ENCODE assay signal across 27 cellular contexts in genomic region chr16:24188751-24189318, GRCh38.
DNase-seq lines count a peak whose midpoint lies in the region; ATAC-seq and FAIRE-seq lines count a peak whose summit lies in the region.
"Had no signal": no experiment of that assay in that cellular context is flagged by ENCODE, and none has a peak within 500 bp of the region (broad histone marks: within the 10 kb centered on the region; RNA-seq: fewer than 3 reads in every experiment).

No MANE protein-coding gene starts in this region.

- CTCF ChIA-PET in activated CD4-positive, alpha-beta memory T cell treated with anti-CD3 and anti-CD28 coated beads, Interleukin-2, amount 10 ng/mL, durations not matched to agents 7 days and 5 days (lab: Charles Lee), result interaction anchor here (0.8 to 2.7 kb wide), 3 partner anchors 64 to 147 kb away, joined by 3 to 9 read pairs (median 3); no protein-coding TSS in a partner anchor

- H3K9me3 Mint-ChIP-seq in stimulated activated naive CD8-positive, alpha-beta T cell treated with anti-CD3 and anti-CD28 coated beads, Interleukin-15, Interleukin-2, amounts not matched to agents 100 ng/mL and 50 ng/mL, for 24 hours, result no peaks in the 10 kb centered on the region
- H3K9me3 Mint-ChIP-seq in activated CD4-positive, alpha-beta memory T cell treated with anti-CD3 and anti-CD28 coated beads, Interleukin-2, amount 10 ng/mL, durations not matched to agents 7 days and 5 days, result no peaks in the 10 kb centered on the region
- H3K9me3 Mint-ChIP-seq in central memory CD8-positive, alpha-beta T cell, result no peaks in the 10 kb centered on the region
- H3K9me3 Mint-ChIP-seq: endodermal cell, neural crest cell had no signal

- peaks cover 30% of the 10 kb centered on the region for H3K4me1 Mint-ChIP-seq in stimulated activated naive CD8-positive, alpha-beta T cell treated with anti-CD3 and anti-CD28 coated beads, Interleukin-15, Interleukin-2, amounts not matched to agents 100 ng/mL and 50 ng/mL, for 24 hours (ENCODE audit: low read depth)
- H3K4me1 Mint-ChIP-seq in activated CD4-positive, alpha-beta memory T cell treated with anti-CD3 and anti-CD28 coated beads, Interleukin-2, amount 10 ng/mL, durations not matched to agents 7 days and 5 days, result peaks cover 53% of the 10 kb centered on the region
- peaks cover 53% of the 10 kb centered on the region for H3K4me1 Mint-ChIP-seq in central memory CD8-positive, alpha-beta T cell
- H3K4me1 Mint-ChIP-seq: endodermal cell, neural crest cell had no signal

- POLR2A ChIA-PET in activated CD4-positive, alpha-beta memory T cell treated with anti-CD3 and anti-CD28 coated beads, Interleukin-2, amount 10 ng/mL, durations not matched to agents 7 days and 5 days (lab: Charles Lee), result interaction anchor here (0.7 kb wide), 1 partner anchor 24 kb away, joined by 3 read pairs; no protein-coding TSS in a partner anchor

- H3K27me3 Mint-ChIP-seq in stimulated activated naive CD8-positive, alpha-beta T cell treated with anti-CD3 and anti-CD28 coated beads, Interleukin-15, Interleukin-2, amounts not matched to agents 100 ng/mL and 50 ng/mL, for 24 hours, result no peaks in the 10 kb centered on the region
- H3K27me3 Mint-ChIP-seq in activated CD4-positive, alpha-beta memory T cell treated with anti-CD3 and anti-CD28 coated beads, Interleukin-2, amount 10 ng/mL, durations not matched to agents 7 days and 5 days, result no peaks in the 10 kb centered on the region
- no peaks in the 10 kb centered on the region for H3K27me3 Mint-ChIP-seq in central memory CD8-positive, alpha-beta T cell

- no peak for DNase-seq in stimulated activated naive CD8-positive, alpha-beta T cell treated with anti-CD3 and anti-CD28 coated beads, Interleukin-15, Interleukin-2, amounts not matched to agents 100 U/mL and 50 U/mL, for 24 hours
- DNase-seq in activated CD4-positive, alpha-beta memory T cell treated with anti-CD3 and anti-CD28 coated beads, Interleukin-2, amount 10 ng/mL, durations not matched to agents 7 days and 5 days, result no peak
- DNase-seq in central memory CD8-positive, alpha-beta T cell (ENCODE audit: low spot score in 2 of 2), result no peak
- DNase-seq in urothelium cell line (ENCODE audit: low spot score) (peak; percentile 10), Kasumi-1 (lab: John Stamatoyannopoulos, UW) (no peak)
- no peak for DNase-seq in stimulated activated CD4-positive, alpha-beta T cell treated with anti-CD3 and anti-CD28 coated beads, Interleukin-4, amount 100 ng/mL, for 24 hours
- DNase-seq: activated CD4-positive, alpha-beta T cell treated with anti-CD3 and anti-CD28 coated beads for 1 hour; activated CD8-positive, alpha-beta memory T cell treated with anti-CD3 and anti-CD28 coated beads, Interleukin-2, amount 50 U/mL, for 48 hours; activated gamma-delta T cell treated with Interleukin-2 at 50 U/mL for 16 hours; anterior cingulate cortex; C1 segment of cervical spinal cord; endodermal cell; foreskin keratinocyte; heart right ventricle; Karpas-422; NCI-H1436 treated with DMSO at 0.1 percent for 48 hours; NCI-H345; NCI-H748 treated with DMSO at 0.1 percent for 48 hours; right cardiac atrium; stimulated activated CD4-positive, alpha-beta T cell treated with anti-CD3 and anti-CD28 coated beads, Interleukin-12 subunit alpha, Interleukin-12 subunit beta, amount 100 ng/mL, for 4 hours; stimulated activated CD4-positive, alpha-beta T cell treated with anti-CD3 and anti-CD28 coated beads, Interleukin-4, amount 100 ng/mL, for 4 hours; stimulated activated naive CD4-positive, alpha-beta T cell had no signal

- H3K36me3 Mint-ChIP-seq in stimulated activated naive CD8-positive, alpha-beta T cell treated with anti-CD3 and anti-CD28 coated beads, Interleukin-15, Interleukin-2, amounts not matched to agents 100 ng/mL and 50 ng/mL, for 24 hours (ENCODE audit: low read depth), result peaks cover 61% of the 10 kb centered on the region
- H3K36me3 Mint-ChIP-seq in activated CD4-positive, alpha-beta memory T cell treated with anti-CD3 and anti-CD28 coated beads, Interleukin-2, amount 10 ng/mL, durations not matched to agents 7 days and 5 days (ENCODE audit: low read depth), result peaks cover 47% of the 10 kb centered on the region
- H3K36me3 Mint-ChIP-seq in central memory CD8-positive, alpha-beta T cell (ENCODE audit: insufficient read depth), result peaks cover 48% of the 10 kb centered on the region

- FAIRE-seq in urothelium cell line (lab: Jason Lieb, UNC), result no peak
- FAIRE-seq: RCC 7860, TTC549 had no signal

- H3K27ac Mint-ChIP-seq in stimulated activated naive CD8-positive, alpha-beta T cell treated with anti-CD3 and anti-CD28 coated beads, Interleukin-15, Interleukin-2, amounts not matched to agents 100 ng/mL and 50 ng/mL, for 24 hours, result peak overlapping the region; percentile 87
- H3K27ac Mint-ChIP-seq in activated CD4-positive, alpha-beta memory T cell treated with anti-CD3 and anti-CD28 coated beads, Interleukin-2, amount 10 ng/mL, durations not matched to agents 7 days and 5 days, result peak overlapping the region; percentile 87
- H3K27ac Mint-ChIP-seq in central memory CD8-positive, alpha-beta T cell (ENCODE audit: low read depth), result peak overlapping the region; percentile 61
- H3K27ac Mint-ChIP-seq: endodermal cell had no signal

- ATAC-seq in stimulated activated naive CD8-positive, alpha-beta T cell treated with anti-CD3 and anti-CD28 coated beads, Interleukin-15, Interleukin-2, amounts not matched to agents 100 U/mL and 50 U/mL, for 24 hours, result no peak
- ATAC-seq in central memory CD8-positive, alpha-beta T cell (replicated peaks; ENCODE audit: extremely low read depth, poor library complexity, severe bottlenecking), result peak; percentile 52
- ATAC-seq in HG03135 (IDR thresholded peaks at IDR 0.05; ENCODE audit: unreplicated experiment), result no peak
- ATAC-seq: foreskin keratinocyte, heart right ventricle, right cardiac atrium had no signal

- H3K4me3 Mint-ChIP-seq in stimulated activated naive CD8-positive, alpha-beta T cell treated with anti-CD3 and anti-CD28 coated beads, Interleukin-15, Interleukin-2, amounts not matched to agents 100 ng/mL and 50 ng/mL, for 24 hours, result peak overlapping the region; percentile 17
- H3K4me3 Mint-ChIP-seq in activated CD4-positive, alpha-beta memory T cell treated with anti-CD3 and anti-CD28 coated beads, Interleukin-2, amount 10 ng/mL, durations not matched to agents 7 days and 5 days, result no peak overlapping the region
- H3K4me3 Mint-ChIP-seq in central memory CD8-positive, alpha-beta T cell, result peak overlapping the region; percentile 10
- H3K4me3 Mint-ChIP-seq: endodermal cell, neural crest cell had no signal
